In genomic region chr9:655875-656274, GRCh38 we compare ENCODE assay signal across 15 cellular contexts.
DNase-seq lines count a peak whose midpoint lies in the region; ATAC-seq and TF ChIP-seq lines count a peak whose summit lies in the region.
"Had no signal": no experiment of that assay in that cellular context is flagged by ENCODE, and none has a peak within 500 bp of the region (broad histone marks: within the 10 kb centered on the region; RNA-seq: fewer than 3 reads in every experiment).

No MANE protein-coding gene starts in this region.

- no peaks in the 10 kb centered on the region for H4K20me1 ChIP-seq in Karpas-422 (ENCODE audit: insufficient read depth, low read depth, low read length)

- peak; percentile 71 for DNase-seq in NB4 (ENCODE audit: low read depth)
- DNase-seq in left lobe of liver (ENCODE audit: low spot score): peak; percentile 73
- DNase-seq in GM19240 (ENCODE audit: insufficient read length, low spot score): no peak
- DNase-seq in Karpas-422: no peak
- DNase-seq in H7: no peak
- DNase-seq in omental fat pad (ENCODE audit: low spot score): no peak
- DNase-seq: activated gamma-delta T cell; effector CD4-positive, alpha-beta T cell; SHP77 treated with DMSO at 0.1 percent for 48 hours; stimulated activated CD4-positive, alpha-beta T cell treated with anti-CD3 and anti-CD28 coated beads, Interleukin-2, amount 100 ng/mL, for 48 hours had no signal

- H3K9ac ChIP-seq in Karpas-422 (ENCODE audit: low read length): no peak overlapping the region

- ATAC-seq in left lobe of liver (peak; percentile 72), omental fat pad (ENCODE audit: low FRiP score) (no peak)
- no peak for ATAC-seq in stimulated activated memory B cell treated with anti-CD40 and anti-IgM and Interleukin-4, amounts not matched to agents 10 μg/mL and 1 μg/mL and 100 μg/mL, for 72 hours
- ATAC-seq: HCT116 had no signal

- no peak overlapping the region for H3K4me2 ChIP-seq in Karpas-422 (ENCODE audit: low read depth, low read length, poor library complexity, severe bottlenecking)

- no peaks in the 10 kb centered on the region for H3K9me3 ChIP-seq in Karpas-422 (ENCODE audit: low read length)

- H3K4me3 ChIP-seq in NB4 (ENCODE audit: low read depth, low read length) (no peak overlapping the region), Karpas-422 (ENCODE audit: low read length) (no peak overlapping the region), H7 (ENCODE audit: insufficient read depth, low read depth, low read length) (no peak overlapping the region)

- no peaks in the 10 kb centered on the region for H3K9me3 Mint-ChIP-seq in dendritic cell treated with granulocyte-macrophage colony-stimulating factor and Interleukin-4, amounts not matched to agents 40 ng/mL and 50 ng/mL, for 4 days
- H3K9me3 Mint-ChIP-seq in stimulated activated memory B cell treated with anti-CD40 and anti-IgM and Interleukin-4, amounts not matched to agents 10 μg/mL and 1 μg/mL and 100 μg/mL, for 72 hours: no peaks in the 10 kb centered on the region

- H3K36me3 ChIP-seq in Karpas-422 (ENCODE audit: insufficient read depth, low read length): 0 out of 2 replicates have a peak, but pooled peaks cover 4% of the 10 kb centered on the region
- H3K36me3 ChIP-seq in H7 (replicated peaks; ENCODE audit: control insufficient read depth, insufficient read depth, low read length): no peaks in the 10 kb centered on the region

- H3K27ac Mint-ChIP-seq in dendritic cell treated with granulocyte-macrophage colony-stimulating factor and Interleukin-4, amounts not matched to agents 40 ng/mL and 50 ng/mL, for 4 days: peak overlapping the region; percentile 51
- H3K27ac Mint-ChIP-seq in stimulated activated memory B cell treated with anti-CD40 and anti-IgM and Interleukin-4, amounts not matched to agents 10 μg/mL and 1 μg/mL and 100 μg/mL, for 72 hours: peak overlapping the region; percentile 83

- H3K36me3 Mint-ChIP-seq in dendritic cell treated with granulocyte-macrophage colony-stimulating factor and Interleukin-4, amounts not matched to agents 40 ng/mL and 50 ng/mL, for 4 days (ENCODE audit: low read depth): no peaks in the 10 kb centered on the region
- H3K36me3 Mint-ChIP-seq in stimulated activated memory B cell treated with anti-CD40 and anti-IgM and Interleukin-4, amounts not matched to agents 10 μg/mL and 1 μg/mL and 100 μg/mL, for 72 hours: no peaks in the 10 kb centered on the region

- H3K4me3 Mint-ChIP-seq in dendritic cell treated with granulocyte-macrophage colony-stimulating factor and Interleukin-4, amounts not matched to agents 40 ng/mL and 50 ng/mL, for 4 days: no peak overlapping the region
- H3K4me3 Mint-ChIP-seq in stimulated activated memory B cell treated with anti-CD40 and anti-IgM and Interleukin-4, amounts not matched to agents 10 μg/mL and 1 μg/mL and 100 μg/mL, for 72 hours: no peak overlapping the region
- H3K4me3 Mint-ChIP-seq: neural crest cell had no signal

- H3K27me3 Mint-ChIP-seq in dendritic cell treated with granulocyte-macrophage colony-stimulating factor and Interleukin-4, amounts not matched to agents 40 ng/mL and 50 ng/mL, for 4 days: no peaks in the 10 kb centered on the region
- H3K27me3 Mint-ChIP-seq in stimulated activated memory B cell treated with anti-CD40 and anti-IgM and Interleukin-4, amounts not matched to agents 10 μg/mL and 1 μg/mL and 100 μg/mL, for 72 hours: no peaks in the 10 kb centered on the region

- H2AFZ ChIP-seq in Karpas-422 (ENCODE audit: low read length): no peak overlapping the region

- TF ChIP-seq CTCF in NB4 (IDR thresholded peaks at IDR 0.05; ENCODE audit: low read depth, low read length) (no peak), omental fat pad (IDR thresholded peaks at IDR 0.05) (no peak)

- TF ChIP-seq POLR2A in NB4 (IDR thresholded peaks at IDR 0.05; ENCODE audit: extremely low read depth, insufficient read length): no peak

- intact Hi-C loops in dendritic cell treated with granulocyte-macrophage colony-stimulating factor and Interleukin-4, amounts not matched to agents 40 ng/mL and 50 ng/mL, for 4 days (cut with micrococcal nuclease): loop anchor here (5.0 kb wide), 1 partner anchor 34 kb away; no protein-coding TSS in a partner anchor

- H3K27me3 ChIP-seq in Karpas-422 (ENCODE audit: low read length): no peaks in the 10 kb centered on the region
- H3K27me3 ChIP-seq in H7 (ENCODE audit: control insufficient read depth, insufficient read depth, low read length): no peaks in the 10 kb centered on the region

- H3K4me1 ChIP-seq in Karpas-422 (ENCODE audit: low read length): peaks cover 12% of the 10 kb centered on the region

- no peaks in the 10 kb centered on the region for H3K9me2 ChIP-seq in Karpas-422 (replicated peaks; ENCODE audit: insufficient read depth, low read length)

- H3K79me2 ChIP-seq in Karpas-422 (ENCODE audit: low read length): peaks cover 47% of the 10 kb centered on the region

- H3K27ac ChIP-seq in Karpas-422 (ENCODE audit: low read length): no peak overlapping the region
- H3K27ac ChIP-seq: C4-2B had no signal

- H3K4me1 Mint-ChIP-seq in dendritic cell treated with granulocyte-macrophage colony-stimulating factor and Interleukin-4, amounts not matched to agents 40 ng/mL and 50 ng/mL, for 4 days (ENCODE audit: low read depth): peaks cover 50% of the 10 kb centered on the region
- H3K4me1 Mint-ChIP-seq in stimulated activated memory B cell treated with anti-CD40 and anti-IgM and Interleukin-4, amounts not matched to agents 10 μg/mL and 1 μg/mL and 100 μg/mL, for 72 hours: peaks cover 26% of the 10 kb centered on the region

Comparison
In these comparisons a context has a peak if more than half of its experiments do, and no peak if none do; other contexts are left out.
1. DNase-seq: peak in NB4 (single experiment) and left lobe of liver (single experiment); none in GM19240 (single experiment), Karpas-422 (single experiment), H7 (single experiment) and omental fat pad (single experiment).